Comparison of ENCODE assay signal across 1 cellular context in genomic region chr15:78284758-78285157, GRCh38.
TF ChIP-seq lines count a peak whose summit lies in the region.

No MANE protein-coding gene starts in this region.

TF ChIP-seq in K562, 482 proteins besides CTCF, POLR2A, EP300 and RAD21:
- TF ChIP-seq SMC3 (conservative IDR thresholded peaks at IDR 0.05; ENCODE audit: insufficient read depth, low read depth, low read length) (0 out of 2 replicates have a peak, but pooled peaks have one; percentile 12), TCF7 (IDR thresholded peaks at IDR 0.05; ENCODE audit: borderline replicate concordance) (no peak)
TF ChIP-seq in K562: peak in this region for 1.
